8 cellular contexts compared by ENCODE assay signal in the genomic region with DNA sequence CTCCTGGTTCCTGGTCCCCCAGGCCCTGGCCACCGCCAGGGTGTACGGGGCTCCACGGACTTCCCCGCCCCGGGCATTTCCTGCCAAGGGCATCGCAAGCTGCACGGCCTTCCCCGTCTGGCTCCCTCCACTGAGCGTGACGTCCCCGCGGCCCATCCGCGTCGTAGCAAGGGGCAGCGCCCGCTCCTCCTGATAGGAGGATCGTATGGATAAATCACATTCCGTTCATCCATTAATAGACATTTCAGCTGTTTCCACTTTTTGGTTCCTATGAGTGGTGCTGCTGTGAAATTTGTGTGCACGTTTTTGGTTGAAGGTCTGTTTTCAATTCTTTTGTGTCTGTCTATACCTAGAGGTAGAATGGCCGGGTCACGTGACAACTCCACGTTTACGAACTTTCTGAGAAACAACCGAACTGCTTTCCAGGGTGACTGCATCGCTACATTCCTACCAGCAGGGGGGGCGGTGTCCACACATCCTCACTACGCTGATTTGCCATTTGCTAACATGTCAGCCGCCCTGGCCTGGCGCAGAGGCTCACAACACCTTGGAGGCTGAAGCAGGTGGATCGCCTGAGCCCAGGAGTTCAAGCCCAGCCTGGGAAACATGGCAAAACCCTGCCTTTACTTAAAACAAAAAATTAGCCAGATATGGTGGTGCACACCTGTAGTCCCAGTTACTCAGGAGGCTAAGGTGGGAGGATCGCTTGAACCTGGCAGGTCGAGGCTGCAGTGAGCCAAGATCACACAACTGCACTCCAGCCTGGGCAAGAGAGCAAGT. TPM values are rescaled to one million over a fixed set of nuclear protein-coding genes. Genes with fewer than 3 reads are reported as not detected.
DNase-seq lines count a peak whose midpoint lies in the region; ATAC-seq, FAIRE-seq and TF ChIP-seq lines count a peak whose summit lies in the region.

No MANE protein-coding gene starts in this region.

- DNase-seq in A172 (ENCODE audit: low spot score) = peak; percentile 85
- peak; percentile 84 for DNase-seq in GM12891 (ENCODE audit: insufficient read length, low spot score)
- peak; percentile 60 for DNase-seq in NCI-H2196 treated with DMSO at 0.1 percent for 48 hours (lab: John Stamatoyannopoulos, UW; ENCODE audit: unreplicated experiment)
- peak; percentile 62 for DNase-seq in activated CD4-positive, alpha-beta T cell treated with anti-CD3 and anti-CD28 coated beads for 1 hour
- peak; percentile 91 for DNase-seq in cerebellar cortex (ENCODE audit: low spot score)
- DNase-seq in left lobe of liver (ENCODE audit: low spot score) = no peak
- peak; percentile 46 to 59 (median 49) for DNase-seq in stimulated activated CD4-positive, alpha-beta T cell treated with anti-CD3 and anti-CD28 coated beads, TNF-alpha, amount 100 ng/mL, for 4 hours (ENCODE audit: low read depth in 3 of 3)

- no peak for TF ChIP-seq POLR2A in GM12891 (IDR thresholded peaks at IDR 0.05; ENCODE audit: low read depth, low read length)

- ATAC-seq in left lobe of liver = peak; percentile 50
- ATAC-seq in HG02938 (IDR thresholded peaks at IDR 0.05; ENCODE audit: unreplicated experiment) = no peak

- FAIRE-seq in GM12891 (lab: Jason Lieb, UNC) = peak; percentile 98

TF ChIP-seq in GM12891, 5 proteins besides CTCF, POLR2A, EP300 and RAD21:
- TF ChIP-seq PAX5 (IDR thresholded peaks at IDR 0.05; ENCODE audit: insufficient read depth, low read length, severe bottlenecking) (no peak), POLR2AphosphoS5 (IDR thresholded peaks at IDR 0.05; ENCODE audit: low read depth, low read length) (no peak), POU2F2 (IDR thresholded peaks at IDR 0.05; ENCODE audit: low read depth, low read length) (no peak), TAF1 (IDR thresholded peaks at IDR 0.05; ENCODE audit: low read depth, low read length) (no peak), SPI1 (IDR thresholded peaks at IDR 0.05; ENCODE audit: low read depth, low read length) (no peak)

RNA-seq across cellular contexts. Expression of a gene that starts 37.7 kb away (rescaled TPM):
- 0.31 and 0.36 TPM in 2 replicates for total RNA-seq in A172 (2014; rRNA removed; shearing (Covaris generic))
- polyA plus RNA-seq in GM12891 (2012; ENCODE audit: low read depth, missing spikeins) = 8.0 TPM
- total RNA-seq in left lobe of liver = not detected
